In the genomic region with DNA sequence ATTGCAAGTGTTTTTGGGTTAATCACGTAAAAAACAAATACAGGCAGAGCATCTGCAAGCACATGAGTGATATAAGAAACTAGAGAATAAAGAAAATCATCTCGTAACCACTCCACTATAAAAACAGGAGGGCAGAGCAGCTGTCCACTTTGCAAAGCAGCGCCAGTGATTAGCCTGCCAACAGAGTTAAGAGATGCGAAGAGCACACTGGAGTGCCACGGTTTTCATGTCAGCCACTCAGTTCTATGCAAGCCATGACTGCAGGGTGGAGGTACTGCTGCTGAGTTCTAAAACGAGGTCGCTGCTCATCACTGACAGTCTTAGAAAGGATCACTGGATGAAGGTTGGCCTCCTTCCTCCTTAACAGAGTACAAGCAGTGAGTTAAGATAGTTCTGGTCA, we compare ENCODE assay signal across 1 cellular context.
TF ChIP-seq lines count a peak whose summit lies in the region.

No MANE protein-coding gene starts in this region.

TF ChIP-seq in GM23338, 12 proteins besides CTCF, POLR2A, EP300 and RAD21 (continued from another document):
- TF ChIP-seq ZNF462 (CRISPR knock-in tag; IDR thresholded peaks at IDR 0.05) (no peak), ZNF331 (CRISPR knock-in tag; IDR thresholded peaks at IDR 0.05; ENCODE audit: low read depth) (no peak), CREB1 (CRISPR knock-in tag; IDR thresholded peaks at IDR 0.05; ENCODE audit: low read depth) (no peak), REST (IDR thresholded peaks at IDR 0.05; ENCODE audit: unreplicated experiment) (no peak)
